Comparison of ENCODE assay signal across 1 cellular context in the genomic region with DNA sequence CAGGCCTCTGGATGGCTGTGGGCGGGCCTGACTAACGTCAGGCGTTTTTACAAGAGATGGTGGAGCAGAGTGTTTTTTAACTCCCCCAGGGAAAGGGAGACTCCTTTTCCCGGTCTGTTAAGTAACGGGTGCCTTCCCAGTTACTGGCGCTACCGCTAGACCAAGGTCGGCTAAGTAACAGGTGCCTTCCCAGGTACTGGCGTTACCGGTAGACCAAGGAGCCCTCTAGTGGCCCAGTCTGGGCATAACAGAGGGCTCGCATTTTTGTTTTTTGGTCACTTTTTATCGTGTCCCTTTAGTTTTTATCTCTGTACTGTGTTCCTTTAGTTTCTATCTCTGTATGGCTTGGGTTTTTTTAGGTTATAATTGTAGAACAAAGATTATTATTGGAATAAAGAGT.
TF ChIP-seq lines count a peak whose summit lies in the region.

No MANE protein-coding gene starts in this region.

TF ChIP-seq in A549, 52 proteins besides CTCF, POLR2A, EP300 and RAD21 (continued from another document):
- TF ChIP-seq, protein P1, sequence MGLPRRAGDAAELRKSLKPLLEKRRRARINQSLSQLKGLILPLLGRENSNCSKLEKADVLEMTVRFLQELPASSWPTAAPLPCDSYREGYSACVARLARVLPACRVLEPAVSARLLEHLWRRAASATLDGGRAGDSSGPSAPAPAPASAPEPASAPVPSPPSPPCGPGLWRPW (IDR thresholded peaks at IDR 0.05) = no peak
- TF ChIP-seq TFCP2L1 (CRISPR knock-in tag; IDR thresholded peaks at IDR 0.05) (no peak), FOSL2 (IDR thresholded peaks at IDR 0.05) (no peak), FOSL2 (CRISPR knock-in tag; IDR thresholded peaks at IDR 0.05) (no peak), NPAS2 (CRISPR knock-in tag; IDR thresholded peaks at IDR 0.05; ENCODE audit: borderline replicate concordance) (no peak), HDAC2 (IDR thresholded peaks at IDR 0.05) (no peak), RFX5 (IDR thresholded peaks at IDR 0.05) (no peak), HOXB13 (CRISPR knock-in tag; IDR thresholded peaks at IDR 0.05; ENCODE audit: low read depth) (no peak), RARB (CRISPR knock-in tag; IDR thresholded peaks at IDR 0.05) (no peak), KDM1A (IDR thresholded peaks at IDR 0.05; ENCODE audit: low read depth) (no peak), ZNF302 (CRISPR knock-in tag; IDR thresholded peaks at IDR 0.05) (no peak)
- TF ChIP-seq, protein P2, sequence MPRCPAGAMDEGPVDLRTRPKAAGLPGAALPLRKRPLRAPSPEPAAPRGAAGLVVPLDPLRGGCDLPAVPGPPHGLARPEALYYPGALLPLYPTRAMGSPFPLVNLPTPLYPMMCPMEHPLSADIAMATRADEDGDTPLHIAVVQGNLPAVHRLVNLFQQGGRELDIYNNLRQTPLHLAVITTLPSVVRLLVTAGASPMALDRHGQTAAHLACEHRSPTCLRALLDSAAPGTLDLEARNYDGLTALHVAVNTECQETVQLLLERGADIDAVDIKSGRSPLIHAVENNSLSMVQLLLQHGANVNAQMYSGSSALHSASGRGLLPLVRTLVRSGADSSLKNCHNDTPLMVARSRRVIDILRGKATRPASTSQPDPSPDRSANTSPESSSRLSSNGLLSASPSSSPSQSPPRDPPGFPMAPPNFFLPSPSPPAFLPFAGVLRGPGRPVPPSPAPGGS (IDR thresholded peaks at IDR 0.05) = no peak
- TF ChIP-seq, protein P3, sequence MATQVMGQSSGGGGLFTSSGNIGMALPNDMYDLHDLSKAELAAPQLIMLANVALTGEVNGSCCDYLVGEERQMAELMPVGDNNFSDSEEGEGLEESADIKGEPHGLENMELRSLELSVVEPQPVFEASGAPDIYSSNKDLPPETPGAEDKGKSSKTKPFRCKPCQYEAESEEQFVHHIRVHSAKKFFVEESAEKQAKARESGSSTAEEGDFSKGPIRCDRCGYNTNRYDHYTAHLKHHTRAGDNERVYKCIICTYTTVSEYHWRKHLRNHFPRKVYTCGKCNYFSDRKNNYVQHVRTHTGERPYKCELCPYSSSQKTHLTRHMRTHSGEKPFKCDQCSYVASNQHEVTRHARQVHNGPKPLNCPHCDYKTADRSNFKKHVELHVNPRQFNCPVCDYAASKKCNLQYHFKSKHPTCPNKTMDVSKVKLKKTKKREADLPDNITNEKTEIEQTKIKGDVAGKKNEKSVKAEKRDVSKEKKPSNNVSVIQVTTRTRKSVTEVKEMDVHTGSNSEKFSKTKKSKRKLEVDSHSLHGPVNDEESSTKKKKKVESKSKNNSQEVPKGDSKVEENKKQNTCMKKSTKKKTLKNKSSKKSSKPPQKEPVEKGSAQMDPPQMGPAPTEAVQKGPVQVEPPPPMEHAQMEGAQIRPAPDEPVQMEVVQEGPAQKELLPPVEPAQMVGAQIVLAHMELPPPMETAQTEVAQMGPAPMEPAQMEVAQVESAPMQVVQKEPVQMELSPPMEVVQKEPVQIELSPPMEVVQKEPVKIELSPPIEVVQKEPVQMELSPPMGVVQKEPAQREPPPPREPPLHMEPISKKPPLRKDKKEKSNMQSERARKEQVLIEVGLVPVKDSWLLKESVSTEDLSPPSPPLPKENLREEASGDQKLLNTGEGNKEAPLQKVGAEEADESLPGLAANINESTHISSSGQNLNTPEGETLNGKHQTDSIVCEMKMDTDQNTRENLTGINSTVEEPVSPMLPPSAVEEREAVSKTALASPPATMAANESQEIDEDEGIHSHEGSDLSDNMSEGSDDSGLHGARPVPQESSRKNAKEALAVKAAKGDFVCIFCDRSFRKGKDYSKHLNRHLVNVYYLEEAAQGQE (IDR thresholded peaks at IDR 0.05) = no peak
- TF ChIP-seq, protein P4, sequence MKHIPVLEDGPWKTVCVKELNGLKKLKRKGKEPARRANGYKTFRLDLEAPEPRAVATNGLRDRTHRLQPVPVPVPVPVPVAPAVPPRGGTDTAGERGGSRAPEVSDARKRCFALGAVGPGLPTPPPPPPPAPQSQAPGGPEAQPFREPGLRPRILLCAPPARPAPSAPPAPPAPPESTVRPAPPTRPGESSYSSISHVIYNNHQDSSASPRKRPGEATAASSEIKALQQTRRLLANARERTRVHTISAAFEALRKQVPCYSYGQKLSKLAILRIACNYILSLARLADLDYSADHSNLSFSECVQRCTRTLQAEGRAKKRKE (CRISPR knock-in tag; IDR thresholded peaks at IDR 0.05; ENCODE audit: low read depth) = no peak
